1 cellular context compared by ENCODE assay signal in genomic region chr10:25016349-25017246, GRCh38.
TF ChIP-seq lines count a peak whose summit lies in the region.

Gene THNSL1 (plus strand): TSS chr10:25016612. CDS start chr10:25023224, 6,612 bp downstream.

TF ChIP-seq in HepG2, 621 proteins besides CTCF, POLR2A, EP300 and RAD21 (continued from another document and continues in another):
- TF ChIP-seq RERE (CRISPR knock-in tag; IDR thresholded peaks at IDR 0.05; ENCODE audit: low read depth) = 0 out of 2 replicates have a peak, but pooled peaks have one; percentile 13
- peak; percentile 88; the same call in 1 of the 2 replicates for TF ChIP-seq ZNF569 (CRISPR knock-in tag; IDR thresholded peaks at IDR 0.05; ENCODE audit: borderline replicate concordance)
- TF ChIP-seq, protein P1, sequence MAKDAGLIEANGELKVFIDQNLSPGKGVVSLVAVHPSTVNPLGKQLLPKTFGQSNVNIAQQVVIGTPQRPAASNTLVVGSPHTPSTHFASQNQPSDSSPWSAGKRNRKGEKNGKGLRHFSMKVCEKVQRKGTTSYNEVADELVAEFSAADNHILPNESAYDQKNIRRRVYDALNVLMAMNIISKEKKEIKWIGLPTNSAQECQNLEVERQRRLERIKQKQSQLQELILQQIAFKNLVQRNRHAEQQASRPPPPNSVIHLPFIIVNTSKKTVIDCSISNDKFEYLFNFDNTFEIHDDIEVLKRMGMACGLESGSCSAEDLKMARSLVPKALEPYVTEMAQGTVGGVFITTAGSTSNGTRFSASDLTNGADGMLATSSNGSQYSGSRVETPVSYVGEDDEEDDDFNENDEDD (CRISPR knock-in tag; IDR thresholded peaks at IDR 0.05; ENCODE audit: borderline replicate concordance) = peak; percentile 82
- no peak for TF ChIP-seq SRSF4 (IDR thresholded peaks at IDR 0.05; ENCODE audit: low read depth, low read length, poor library complexity, severe bottlenecking)
- TF ChIP-seq ZNF160 (CRISPR knock-in tag; IDR thresholded peaks at IDR 0.05) = peak; percentile 96
- no peak for TF ChIP-seq HNRNPK (IDR thresholded peaks at IDR 0.05; ENCODE audit: low read depth, low read length, poor library complexity, severe bottlenecking)
- no peak for TF ChIP-seq TBL1XR1 (IDR thresholded peaks at IDR 0.05; ENCODE audit: borderline replicate concordance, low read length, partially characterized antibody)
- peak; percentile 66; the same call in 1 of the 2 replicates for TF ChIP-seq WIZ (CRISPR knock-in tag; IDR thresholded peaks at IDR 0.05)
- TF ChIP-seq TEAD2 (CRISPR knock-in tag; IDR thresholded peaks at IDR 0.05) = peak; percentile 97
- peak; percentile 97 for TF ChIP-seq ZNF580 (CRISPR knock-in tag; IDR thresholded peaks at IDR 0.05; ENCODE audit: borderline replicate concordance, low read depth)
- TF ChIP-seq HES4 (CRISPR knock-in tag; IDR thresholded peaks at IDR 0.05; ENCODE audit: borderline replicate concordance) = peak; percentile 95
- TF ChIP-seq AGO2 (optimal IDR thresholded peaks at IDR 0.05; ENCODE audit: low read depth, low read length) = peak; percentile 96
- TF ChIP-seq PREB (CRISPR knock-in tag; IDR thresholded peaks at IDR 0.05) = peak; percentile 89
- 0 out of 2 replicates have a peak, but pooled peaks have one; percentile 27 for TF ChIP-seq JUN (CRISPR knock-in tag; IDR thresholded peaks at IDR 0.05)
- TF ChIP-seq ZNF770 (CRISPR knock-in tag; IDR thresholded peaks at IDR 0.05) = peak; percentile 84
- TF ChIP-seq RFX1 (IDR thresholded peaks at IDR 0.05) = peak; percentile 69; the same call in 1 of the 2 replicates
- TF ChIP-seq, protein P2, sequence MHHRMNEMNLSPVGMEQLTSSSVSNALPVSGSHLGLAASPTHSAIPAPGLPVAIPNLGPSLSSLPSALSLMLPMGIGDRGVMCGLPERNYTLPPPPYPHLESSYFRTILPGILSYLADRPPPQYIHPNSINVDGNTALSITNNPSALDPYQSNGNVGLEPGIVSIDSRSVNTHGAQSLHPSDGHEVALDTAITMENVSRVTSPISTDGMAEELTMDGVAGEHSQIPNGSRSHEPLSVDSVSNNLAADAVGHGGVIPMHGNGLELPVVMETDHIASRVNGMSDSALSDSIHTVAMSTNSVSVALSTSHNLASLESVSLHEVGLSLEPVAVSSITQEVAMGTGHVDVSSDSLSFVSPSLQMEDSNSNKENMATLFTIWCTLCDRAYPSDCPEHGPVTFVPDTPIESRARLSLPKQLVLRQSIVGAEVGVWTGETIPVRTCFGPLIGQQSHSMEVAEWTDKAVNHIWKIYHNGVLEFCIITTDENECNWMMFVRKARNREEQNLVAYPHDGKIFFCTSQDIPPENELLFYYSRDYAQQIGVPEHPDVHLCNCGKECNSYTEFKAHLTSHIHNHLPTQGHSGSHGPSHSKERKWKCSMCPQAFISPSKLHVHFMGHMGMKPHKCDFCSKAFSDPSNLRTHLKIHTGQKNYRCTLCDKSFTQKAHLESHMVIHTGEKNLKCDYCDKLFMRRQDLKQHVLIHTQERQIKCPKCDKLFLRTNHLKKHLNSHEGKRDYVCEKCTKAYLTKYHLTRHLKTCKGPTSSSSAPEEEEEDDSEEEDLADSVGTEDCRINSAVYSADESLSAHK (CRISPR knock-in tag; IDR thresholded peaks at IDR 0.05; ENCODE audit: borderline replicate concordance) = no peak
- no peak for TF ChIP-seq AFF4 (CRISPR knock-in tag; IDR thresholded peaks at IDR 0.05)
- TF ChIP-seq ZNF781 (CRISPR knock-in tag; IDR thresholded peaks at IDR 0.05; ENCODE audit: borderline replicate concordance, not compliant biosample characterization) = no peak
- no peak for TF ChIP-seq ZNF333 (CRISPR knock-in tag; IDR thresholded peaks at IDR 0.05; ENCODE audit: borderline replicate concordance)
- TF ChIP-seq ESRRA (CRISPR knock-in tag; IDR thresholded peaks at IDR 0.05; ENCODE audit: low read depth) = no peak
- peak; percentile 96 for TF ChIP-seq ZNF407 (CRISPR knock-in tag; IDR thresholded peaks at IDR 0.05; ENCODE audit: not compliant biosample characterization)
- TF ChIP-seq DNMT1 (CRISPR knock-in tag; IDR thresholded peaks at IDR 0.05) = peak; percentile 80; the same call in 1 of the 2 replicates
- 0 out of 2 replicates have a peak, but pooled peaks have one; percentile 23 for TF ChIP-seq ETV5 (CRISPR knock-in tag; IDR thresholded peaks at IDR 0.05; ENCODE audit: borderline replicate concordance)
- TF ChIP-seq DPF2 (CRISPR knock-in tag; IDR thresholded peaks at IDR 0.05; ENCODE audit: borderline replicate concordance, low read depth) = no peak; the same call in 1 of the 2 replicates
